In the genomic region with DNA sequence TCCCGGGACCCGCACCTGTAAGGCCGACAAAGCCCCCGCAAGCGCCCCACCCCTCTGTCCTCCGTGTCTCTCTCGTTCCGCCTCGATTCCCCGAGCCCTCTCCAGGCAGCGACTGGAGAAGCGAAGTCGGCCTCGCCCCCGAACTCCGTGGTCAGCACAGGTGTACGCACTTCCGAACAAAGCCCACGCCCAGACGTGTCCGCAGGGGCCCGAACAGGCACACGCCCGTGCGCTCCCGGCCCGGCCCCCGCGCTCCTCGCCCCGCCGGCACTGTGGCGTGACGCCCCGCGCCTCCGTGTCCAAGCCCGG, we compare ENCODE assay signal across 8 cellular contexts. TPM values are rescaled to one million over a fixed set of nuclear protein-coding genes. Genes with fewer than 3 reads are reported as not detected.
A peak's percentile ranks its signal among the peaks of the same experiment; 100 is the strongest.
DNase-seq lines count a peak whose midpoint lies in the region; ATAC-seq and TF ChIP-seq lines count a peak whose summit lies in the region.

No MANE protein-coding gene starts in this region.

- no peak for TF ChIP-seq EP300 in transverse colon (IDR thresholded peaks at IDR 0.05; ENCODE audit: low read depth)

- no peak for TF ChIP-seq POLR2A in right lobe of liver (IDR thresholded peaks at IDR 0.05)
- no peak for TF ChIP-seq POLR2A in transverse colon (IDR thresholded peaks at IDR 0.05)

- H3K36me3 ChIP-seq in brain microvascular endothelial cell (replicated peaks): no peaks in the 10 kb centered on the region
- no peaks in the 10 kb centered on the region for H3K36me3 ChIP-seq in right lobe of liver
- H3K36me3 ChIP-seq in transverse colon: no peaks in the 10 kb centered on the region

- peak; percentile 11 for ATAC-seq in HG03354 (IDR thresholded peaks at IDR 0.05; ENCODE audit: poor library complexity, severe bottlenecking, unreplicated experiment)
- ATAC-seq in right lobe of liver: peak in 2 of 4 donors; percentile 22 to 39
- no peak for ATAC-seq in HG02938 (IDR thresholded peaks at IDR 0.05; ENCODE audit: unreplicated experiment)

- 0% methylated on average over 5 of the region's 38 CpGs for WGBS in right lobe of liver (ENCODE audit: insufficient coverage, low coverage, low lambda C conversion rate, missing lambda C conversion rate)
- WGBS in transverse colon (ENCODE audit: low coverage in 1 of 2), 2 donors: 0% methylated on average over 25 of the region's 38 CpGs; no CpG with 5 or more reads in 1 of the 2 donors

- peaks cover 30% of the 10 kb centered on the region for H3K27me3 ChIP-seq in brain microvascular endothelial cell (replicated peaks)
- H3K27me3 ChIP-seq in right lobe of liver: peaks cover 0 to 27% of the 10 kb centered on the region in 2 donors
- H3K27me3 ChIP-seq in transverse colon: peaks cover 76% of the 10 kb centered on the region

- in situ Hi-C loops in brain microvascular endothelial cell (cut with HindIII; ENCODE audit: low pct_ligation_motif_present, low sequenced_read_pairs) (loop anchor here (25.0 kb wide), 1 partner anchor 268 kb away; no protein-coding TSS in a partner anchor), transverse colon (cut with MboI; ENCODE audit: low pct_ligation_motif_present in 1 of 4, low pct_unique_long_range_greater_than_20kb in 1 of 4, low sequenced_read_pairs in 3 of 4) (no loop called here)

- peaks cover 0 to 11% (median 0%) of the 10 kb centered on the region in 4 donors for H3K4me1 ChIP-seq in right lobe of liver
- H3K4me1 ChIP-seq in transverse colon: peaks cover 3 to 22% (median 16%) of the 10 kb centered on the region in 4 donors

- H3K4me3 ChIP-seq in GM12875 (ENCODE audit: low read depth, low read length): peak overlapping the region; percentile 82
- peak overlapping the region; percentile 55 for H3K4me3 ChIP-seq in brain microvascular endothelial cell (ENCODE audit: low read depth, low read length)
- H3K4me3 ChIP-seq in right lobe of liver: peak overlapping the region; percentile 21 to 45 (median 33)
- peak overlapping the region in 3 of 4 donors; percentile 23 to 50 (median 34) for H3K4me3 ChIP-seq in transverse colon

- intact Hi-C loops in right lobe of liver (cut with DNase I) (loop anchor here in 1 of 2 donors (10.0 kb wide), 1 partner anchor 271 kb away; no protein-coding TSS in a partner anchor), transverse colon (cut with DNase I; ENCODE audit: low total_unique reads) (no loop called here)

- H3K9me3 ChIP-seq in right lobe of liver (no peaks in the 10 kb centered on the region), transverse colon (no peaks in the 10 kb centered on the region)

- DNase-seq in brain microvascular endothelial cell (no peak), right lobe of liver (no peak), transverse colon (no peak), cortex of kidney (lab: John Stamatoyannopoulos, UW) (no peak), SKM-1 (lab: John Stamatoyannopoulos, UW; ENCODE audit: unreplicated experiment) (no peak)

- no peak for TF ChIP-seq CTCF in GM12875 (IDR thresholded peaks at IDR 0.05; ENCODE audit: borderline replicate concordance, insufficient read depth, low read depth, low read length)
- no peak for TF ChIP-seq CTCF in brain microvascular endothelial cell (IDR thresholded peaks at IDR 0.05; ENCODE audit: low read depth, low read length, missing control alignments)
- no peak for TF ChIP-seq CTCF in right lobe of liver (IDR thresholded peaks at IDR 0.05)
- no peak for TF ChIP-seq CTCF in transverse colon (IDR thresholded peaks at IDR 0.05)

- H3K27ac ChIP-seq in brain microvascular endothelial cell (no peak overlapping the region), right lobe of liver (no peak overlapping the region), transverse colon (no peak overlapping the region)

RNA-seq across cellular contexts. Expression of a gene that starts 0.8 kb away (rescaled TPM):
- 1 to 10 TPM in 1 of 6 experiments, under 1 TPM in 5; 0.16 to 1.9 (median 0.27) TPM for total RNA-seq in right lobe of liver
- 1 to 10 TPM in 3 of 4 donors, under 1 TPM in 1; 0.60 to 2.5 (median 1.8) TPM for total RNA-seq in transverse colon
